In genomic region chr12:69657376-69658137, GRCh38 we compare ENCODE assay signal across 2 cellular contexts.
TF ChIP-seq lines count a peak whose summit lies in the region.

No MANE protein-coding gene starts in this region.

TF ChIP-seq in A549, 52 proteins besides CTCF, POLR2A, EP300 and RAD21:
- TF ChIP-seq ATOH8 (CRISPR knock-in tag; IDR thresholded peaks at IDR 0.05; ENCODE audit: low read depth): no peak
- 0 out of 2 replicates have a peak, but pooled peaks have one; percentile 3 for TF ChIP-seq NFE2L2 (conservative IDR thresholded peaks at IDR 0.05; ENCODE audit: low read length)
- TF ChIP-seq, protein P1, sequence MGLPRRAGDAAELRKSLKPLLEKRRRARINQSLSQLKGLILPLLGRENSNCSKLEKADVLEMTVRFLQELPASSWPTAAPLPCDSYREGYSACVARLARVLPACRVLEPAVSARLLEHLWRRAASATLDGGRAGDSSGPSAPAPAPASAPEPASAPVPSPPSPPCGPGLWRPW (IDR thresholded peaks at IDR 0.05): no peak
- TF ChIP-seq ELK1 (IDR thresholded peaks at IDR 0.05; ENCODE audit: low read depth, low read length): no peak
- no peak for TF ChIP-seq ZFP36 (IDR thresholded peaks at IDR 0.05; ENCODE audit: borderline replicate concordance, partially characterized antibody)
- TF ChIP-seq CBX2 (IDR thresholded peaks at IDR 0.05; ENCODE audit: borderline replicate concordance, low read depth): no peak
- TF ChIP-seq CBX8 (IDR thresholded peaks at IDR 0.05): no peak

TF ChIP-seq in H1, 55 proteins besides CTCF, POLR2A, EP300 and RAD21:
- TF ChIP-seq CHD7 (IDR thresholded peaks at IDR 0.05; ENCODE audit: insufficient replicate concordance, low read length) (no peak), ZNF274 (IDR thresholded peaks at IDR 0.05; ENCODE audit: borderline replicate concordance, extremely low read depth, low read length) (no peak), CHD2 (IDR thresholded peaks at IDR 0.05; ENCODE audit: low read length) (no peak), JUN (IDR thresholded peaks at IDR 0.05; ENCODE audit: low read depth, low read length) (no peak), CHD1 (IDR thresholded peaks at IDR 0.05; ENCODE audit: low read depth, low read length) (no peak), TBP (IDR thresholded peaks at IDR 0.05; ENCODE audit: low read depth, low read length) (no peak), SIX5 (IDR thresholded peaks at IDR 0.05; ENCODE audit: low read depth, low read length) (no peak)
TF ChIP-seq in H1: peak in this region for 0.
